ENCODE assay signal across 17 cellular contexts in genomic region chr1:15351301-15351700, GRCh38. TPM values are rescaled to one million over a fixed set of nuclear protein-coding genes. Genes with fewer than 3 reads are reported as not detected.
A peak's percentile ranks its signal among the peaks of the same experiment; 100 is the strongest.
DNase-seq lines count a peak whose midpoint lies in the region; ATAC-seq and TF ChIP-seq lines count a peak whose summit lies in the region.
"Had no signal": no experiment of that assay in that cellular context is flagged by ENCODE, and none has a peak within 500 bp of the region (broad histone marks: within the 10 kb centered on the region; RNA-seq: fewer than 3 reads in every experiment).

No MANE protein-coding gene starts in this region.

- H3K4me1 ChIP-seq in A673 (ENCODE audit: insufficient read depth, low read length, poor library complexity, severe bottlenecking) (peaks cover 17% of the 10 kb centered on the region), IMR-90 (ENCODE audit: control insufficient read depth, insufficient read depth, low read length) (peaks cover 7% of the 10 kb centered on the region), colonic mucosa (no peaks in the 10 kb centered on the region), mucosa of rectum (ENCODE audit: control insufficient read depth in 2 of 2, insufficient read depth in 2 of 2, low read length in 2 of 2) (peaks cover 24 to 36% of the 10 kb centered on the region in 2 donors)
- H3K4me1 ChIP-seq: HAP-1 had no signal

- H2BK120ac ChIP-seq in IMR-90 (ENCODE audit: low read depth, low read length) = peak overlapping the region; percentile 44; the same call in 1 of the 2 replicates

- TF ChIP-seq POLR2A in IMR-90 (IDR thresholded peaks at IDR 0.05; ENCODE audit: low read depth, low read length) = no peak

- H3K36me3 ChIP-seq in A673 (ENCODE audit: insufficient read depth, low read length, poor library complexity, severe bottlenecking) (no peaks in the 10 kb centered on the region), IMR-90 (ENCODE audit: control insufficient read depth, insufficient read depth, low read length) (no peaks in the 10 kb centered on the region), colonic mucosa (no peaks in the 10 kb centered on the region), mucosa of rectum (ENCODE audit: control insufficient read depth in 2 of 2, insufficient read depth in 2 of 2, low read length in 2 of 2) (no peaks in the 10 kb centered on the region)
- H3K36me3 ChIP-seq: HAP-1 had no signal

- H3K9me3 ChIP-seq in A673 (ENCODE audit: low read depth, low read length, poor library complexity, severe bottlenecking) (no peaks in the 10 kb centered on the region), IMR-90 (ENCODE audit: control insufficient read depth, insufficient read depth, low read length) (no peaks in the 10 kb centered on the region), colonic mucosa (no peaks in the 10 kb centered on the region), mucosa of rectum (ENCODE audit: control insufficient read depth in 2 of 2, low read length in 2 of 2) (no peaks in the 10 kb centered on the region)
- H3K9me3 ChIP-seq: HAP-1, SK-N-SH had no signal

- no peak overlapping the region for H3K56ac ChIP-seq in IMR-90 (ENCODE audit: extremely low read depth, insufficient read depth, low read length)

- BruUV-seq in A673 (replicated peaks; lab: Mats Ljungman, UMichigan) (no TSS peak), IMR-90 (replicated peaks; lab: Mats Ljungman, UMichigan) (no TSS peak)

- dilution Hi-C loops in IMR-90 (cut with HindIII; ENCODE audit: low sequenced_read_pairs, unreplicated experiment) = no loop called here

- H2AFZ ChIP-seq in IMR-90 (replicated peaks; ENCODE audit: low read length, poor library complexity) = no peak overlapping the region

- H3K9me1 ChIP-seq in IMR-90 (ENCODE audit: insufficient read depth, low read length) = peaks cover 17% of the 10 kb centered on the region

- POLR2A ChIA-PET in A673 (lab: Charles Lee; ENCODE audit: low non-redundant PET) = no interaction called here
- POLR2A ChIA-PET in IMR-90 (lab: Charles Lee; ENCODE audit: unreplicated experiment) = no interaction called here

- no peak for TF ChIP-seq RAD21 in IMR-90 (IDR thresholded peaks at IDR 0.05; ENCODE audit: low read length)

- H4K20me1 ChIP-seq in IMR-90 (ENCODE audit: insufficient read depth, low read length) = no peaks in the 10 kb centered on the region

- no peaks in the 10 kb centered on the region for H3K36me3 Mint-ChIP-seq in chondrocyte (ENCODE audit: low read depth)
- H3K36me3 Mint-ChIP-seq: CD4-positive, alpha-beta memory T cell had no signal

- no peak overlapping the region for H4K5ac ChIP-seq in IMR-90 (ENCODE audit: low read depth, low read length)

- WGBS in IMR-90 (ENCODE audit: extremely low coverage in 2 of 2, insufficient read length in 1 of 2), 2 experiments = 60% methylated on average over 1 of the region's 5 CpGs; no CpG with 5 or more reads in 1 of the 2 experiments

- H3K23ac ChIP-seq in IMR-90 (ENCODE audit: low read depth, low read length) = no peak overlapping the region

- DNase-seq in A673 (ENCODE audit: low spot score) = peak; percentile 64
- no peak for DNase-seq in IMR-90
- peak; percentile 71 for DNase-seq in colonic mucosa
- DNase-seq in chondrocyte (ENCODE audit: low spot score) = no peak
- DNase-seq: CD4-positive, alpha-beta memory T cell; NCI-H1417 treated with DMSO at 0.1 percent for 48 hours; NCI-H2029; NCI-H2171; NCI-H446 treated with DMSO at 0.1 percent for 48 hours; SHP77; SK-N-SH had no signal

- in situ Hi-C loops in IMR-90 (cut with MboI; ENCODE audit: low sequenced_read_pairs) = no loop called here

- H3K4me1 Mint-ChIP-seq in chondrocyte (ENCODE audit: low read depth) = peaks cover 32% of the 10 kb centered on the region
- H3K4me1 Mint-ChIP-seq: B cell had no signal

- H3K27me3 Mint-ChIP-seq in chondrocyte (ENCODE audit: low read depth) = no peaks in the 10 kb centered on the region

- no peak overlapping the region for H3K27ac Mint-ChIP-seq in chondrocyte (ENCODE audit: unreplicated experiment)
- H3K27ac Mint-ChIP-seq: B cell; CD4-positive, alpha-beta memory T cell had no signal

- H2AK5ac ChIP-seq in IMR-90 (ENCODE audit: low read depth, low read length) = peak overlapping the region; percentile 24; the same call in 1 of the 2 replicates

- ATAC-seq in IMR-90 (ENCODE audit: low read depth) (no peak), GM21367 (IDR thresholded peaks at IDR 0.05; ENCODE audit: unreplicated experiment) (no peak), HG03196 (IDR thresholded peaks at IDR 0.05; ENCODE audit: unreplicated experiment) (no peak), HG03045 (IDR thresholded peaks at IDR 0.05; ENCODE audit: unreplicated experiment) (no peak)

- no peak overlapping the region for H3K4ac ChIP-seq in IMR-90 (ENCODE audit: low read depth, low read length)

- H3K4me3 Mint-ChIP-seq in chondrocyte (ENCODE audit: unreplicated experiment) = no peak overlapping the region
- H3K4me3 Mint-ChIP-seq: B cell; CD4-positive, alpha-beta memory T cell had no signal

- no peaks in the 10 kb centered on the region for H3K79me1 ChIP-seq in IMR-90 (ENCODE audit: low read depth in 1 of 2, low read length in 2 of 2)

- no peaks in the 10 kb centered on the region for H3K9me3 Mint-ChIP-seq in chondrocyte (ENCODE audit: low read depth)

- H3K27ac ChIP-seq in A673 (ENCODE audit: low read depth, low read length, poor library complexity, severe bottlenecking) (no peak overlapping the region), IMR-90 (ENCODE audit: insufficient read depth, low read length) (no peak overlapping the region), colonic mucosa (peak overlapping the region; percentile 66), mucosa of rectum (ENCODE audit: low read depth in 2 of 2, low read length in 2 of 2) (peak overlapping the region; percentile 75 to 86)

- H3K4me3 ChIP-seq in A673 (ENCODE audit: low read depth, low read length, poor library complexity, severe bottlenecking) = no peak overlapping the region
- no peak overlapping the region for H3K4me3 ChIP-seq in IMR-90 (ENCODE audit: insufficient read depth, low read depth, low read length)
- H3K4me3 ChIP-seq in colonic mucosa = no peak overlapping the region
- no peak overlapping the region for H3K4me3 ChIP-seq in mucosa of rectum (ENCODE audit: low read length in 2 of 2)
- H3K4me3 ChIP-seq: HAP-1 had no signal

- H4K8ac ChIP-seq in IMR-90 (ENCODE audit: low read depth in 2 of 2, low read length in 2 of 2) = no peak overlapping the region

- H3K27me3 ChIP-seq in A673 (replicated peaks; ENCODE audit: insufficient read depth, low read depth, low read length, poor library complexity) (no peaks in the 10 kb centered on the region), IMR-90 (ENCODE audit: control insufficient read depth, insufficient read depth, low read length) (no peaks in the 10 kb centered on the region), colonic mucosa (no peaks in the 10 kb centered on the region), mucosa of rectum (ENCODE audit: control insufficient read depth in 2 of 2, insufficient read depth in 2 of 2, low read length in 2 of 2) (no peaks in the 10 kb centered on the region)

- H4K91ac ChIP-seq in IMR-90 (ENCODE audit: insufficient read depth, low read depth, low read length) = peak overlapping the region; percentile 48; the same call in 1 of the 2 replicates

- CTCF ChIA-PET in A673 (lab: Charles Lee) (no interaction called here), IMR-90 (lab: Yijun Ruan, JAX) (no interaction called here)

- H3K18ac ChIP-seq in IMR-90 (ENCODE audit: low read depth, low read length) = no peak overlapping the region

- H2BK20ac ChIP-seq in IMR-90 (ENCODE audit: low read depth, low read length) = 0 out of 2 replicates have a peak overlapping the region, but pooled peaks have one; percentile 21

- H3K4me2 ChIP-seq in IMR-90 (ENCODE audit: low read depth, low read length) = no peak overlapping the region

- intact Hi-C loops in A673 (cut with micrococcal nuclease; ENCODE audit: unreplicated experiment) (no loop called here), IMR-90 (cut with micrococcal nuclease) (no loop called here), colonic mucosa (cut with DNase I) (no loop called here)

- H3K9ac ChIP-seq in IMR-90 (ENCODE audit: low read depth, low read length) (no peak overlapping the region), colonic mucosa (ENCODE audit: low read depth in 2 of 2, low read length in 2 of 2) (peak overlapping the region in 1 of 2 donors; percentile 51), mucosa of rectum (ENCODE audit: low read depth in 1 of 2, low read length in 2 of 2) (peak overlapping the region in 1 of 2 donors; percentile 40)
- H3K9ac ChIP-seq: SK-N-SH had no signal

- H3K14ac ChIP-seq in IMR-90 (replicated peaks; ENCODE audit: low read depth, low read length) = no peak overlapping the region

- H2BK5ac ChIP-seq in IMR-90 (ENCODE audit: low read depth, low read length, poor library complexity, severe bottlenecking) = no peak overlapping the region

- no peak overlapping the region for H2AK9ac ChIP-seq in IMR-90 (replicated peaks; ENCODE audit: low read depth, low read length, poor library complexity)

- 0 out of 3 replicates have a peak overlapping the region, but pooled peaks have one; percentile 25 for H2BK15ac ChIP-seq in IMR-90 (ENCODE audit: low read depth, low read length)

- no peak for TF ChIP-seq CTCF in A673 (conservative IDR thresholded peaks at IDR 0.05; ENCODE audit: low read depth, low read length)
- no peak for TF ChIP-seq CTCF in IMR-90 (conservative IDR thresholded peaks at IDR 0.05; ENCODE audit: low read depth, low read length)
- no peak for TF ChIP-seq CTCF in colonic mucosa (IDR thresholded peaks at IDR 0.05)
- no peak for TF ChIP-seq CTCF in chondrocyte (IDR thresholded peaks at IDR 0.05)

TF ChIP-seq in IMR-90, 13 proteins besides CTCF, POLR2A, EP300 and RAD21:
- TF ChIP-seq RFX5 (IDR thresholded peaks at IDR 0.05; ENCODE audit: low read depth, low read length) = no peak

RNA-seq across cellular contexts. Expression of gene EFHD2, which starts 58.4 kb away (rescaled TPM):
- total RNA-seq in A673 (2021) (30.6 and 32.5 TPM in 2 replicates), IMR-90 (2012; rRNA removed) (22.6 and 23.1 TPM in 2 replicates), colonic mucosa (100 to 1,000 TPM; 160 to 191 TPM), chondrocyte (7.9 to 10.4 TPM (median 9.6 TPM) in 3 replicates)
- 58.9 and 72.7 TPM in 2 replicates for polyA plus RNA-seq in IMR-90 (2012; rRNA removed)
- 59.0 and 96.1 TPM in 2 replicates for polyA plus RNA-seq in IMR-90 (2012; cell fraction: cytosol; rRNA removed)
- polyA plus RNA-seq in IMR-90 (2012; cell fraction: nucleus; rRNA removed; ENCODE audit: low replicate concordance) = 77.3 and 108 TPM in 2 replicates

Comparison
In these comparisons a context has a peak if more than half of its experiments do, and no peak if none do; other contexts are left out.
1. DNase-seq: peak in A673 (single experiment) and colonic mucosa (single experiment); none in IMR-90 (single experiment) and chondrocyte (single experiment).
2. H3K27ac ChIP-seq: peak in colonic mucosa (single experiment) and mucosa of rectum (2 of 2); none in A673 (single experiment) and IMR-90 (single experiment).